In the genomic region with DNA sequence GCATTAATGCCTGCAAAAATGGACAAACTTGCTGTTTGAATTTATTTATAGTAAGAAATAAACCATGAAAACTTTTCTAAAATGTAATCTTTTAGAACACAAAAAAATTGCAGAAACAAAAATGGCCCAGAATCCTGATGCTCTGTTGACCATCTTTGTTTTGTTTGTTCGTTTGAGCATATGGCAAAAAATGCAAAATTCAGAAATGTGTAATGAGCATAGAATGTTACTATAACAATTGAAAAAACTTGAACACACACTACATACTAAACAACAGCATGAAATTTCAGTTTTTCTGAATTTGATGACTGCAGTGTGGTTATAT, we compare ENCODE assay signal across 13 cellular contexts. TPM values are rescaled to one million over a fixed set of nuclear protein-coding genes. Genes with fewer than 3 reads are reported as not detected.
DNase-seq lines count a peak whose midpoint lies in the region; ATAC-seq, FAIRE-seq and TF ChIP-seq lines count a peak whose summit lies in the region.
"Had no signal": no experiment of that assay in that cellular context is flagged by ENCODE, and none has a peak within 500 bp of the region (broad histone marks: within the 10 kb centered on the region; RNA-seq: fewer than 3 reads in every experiment).

No MANE protein-coding gene starts in this region.

- H4K91ac ChIP-seq in mesenchymal stem cell (ENCODE audit: low read length) = no peak overlapping the region

- no peak for ATAC-seq in HepG2
- no peak for ATAC-seq in right lobe of liver
- no peak for ATAC-seq in GM19351 (IDR thresholded peaks at IDR 0.05; ENCODE audit: unreplicated experiment)

- no peak for FAIRE-seq in HepG2 (lab: Jason Lieb, UNC)

- H3K9ac ChIP-seq in HepG2 (ENCODE audit: insufficient read depth, low read depth, low read length) (peak overlapping the region; percentile 41; the same call in 1 of the 2 replicates), mesenchymal stem cell (ENCODE audit: low read length) (peak overlapping the region; percentile 80)

- H3K4me1 ChIP-seq in HepG2 (ENCODE audit: insufficient read depth, low read length) (peaks cover 69% of the 10 kb centered on the region), right lobe of liver (peaks cover 0 to 18% (median 2%) of the 10 kb centered on the region in 4 donors), mesenchymal stem cell (ENCODE audit: control insufficient read depth, insufficient read depth, low read depth, low read length) (no peaks in the 10 kb centered on the region)

- no peak overlapping the region for H2BK15ac ChIP-seq in mesenchymal stem cell (ENCODE audit: low read depth, poor library complexity, severe bottlenecking)

- no peak overlapping the region for H3K23ac ChIP-seq in mesenchymal stem cell (ENCODE audit: low read length in 2 of 2)

- H3K27me3 ChIP-seq in HepG2 (ENCODE audit: control insufficient read depth in 1 of 2, insufficient read depth in 2 of 2, low read length in 2 of 2) = no peaks in the 10 kb centered on the region; a peak in 1 of 5 replicates
- H3K27me3 ChIP-seq in right lobe of liver = no peaks in the 10 kb centered on the region
- no peaks in the 10 kb centered on the region for H3K27me3 ChIP-seq in mesenchymal stem cell (ENCODE audit: control insufficient read depth in 1 of 2, insufficient read depth in 1 of 2, low read length in 2 of 2)
- H3K27me3 ChIP-seq: neutrophil, Peyer's patch had no signal

- H2BK120ac ChIP-seq in mesenchymal stem cell (ENCODE audit: low read depth, low read length) = no peak overlapping the region

- H4K20me1 ChIP-seq in HepG2 (ENCODE audit: insufficient read depth, low read length) = 0 out of 2 replicates have a peak, but pooled peaks cover 7% of the 10 kb centered on the region

- H3K79me1 ChIP-seq in mesenchymal stem cell (replicated peaks; ENCODE audit: low read length, poor library complexity, severe bottlenecking) = peaks cover 3% of the 10 kb centered on the region

- POLR2A ChIA-PET in HepG2 (lab: Yijun Ruan, JAX) = interaction anchor here (0.7 to 1.5 kb wide), 4 partner anchors 11 to 41 kb away, joined by 3 to 16 read pairs (median 6); partner anchors contain the start of gene C17orf58

- DNase-seq in HepG2 (ENCODE audit: low spot score) (no peak), right lobe of liver (no peak), mesenchymal stem cell (no peak), T-helper 1 cell (no peak), RKO (ENCODE audit: low spot score) (no peak)
- DNase-seq in activated CD8-positive, alpha-beta memory T cell treated with anti-CD3 and anti-CD28 coated beads for 24 hours = no peak
- DNase-seq: left cardiac atrium; NCI-H187; Peyer's patch; stimulated activated CD8-positive, alpha-beta memory T cell treated with anti-CD3 and anti-CD28 coated beads, Interleukin-4, amount 100 ng/mL, for 48 hours had no signal

- H4K8ac ChIP-seq in mesenchymal stem cell (ENCODE audit: low read length) = no peak overlapping the region

- H3K79me2 ChIP-seq in HepG2 (ENCODE audit: insufficient read depth, low read length) = peaks cover 31% of the 10 kb centered on the region

- TF ChIP-seq POLR2A in HepG2 (IDR thresholded peaks at IDR 0.05; ENCODE audit: insufficient read depth in 1 of 2, low read depth in 2 of 2, low read length in 2 of 2) (no peak), right lobe of liver (IDR thresholded peaks at IDR 0.05) (no peak)

- no peak overlapping the region for H3K4ac ChIP-seq in mesenchymal stem cell (ENCODE audit: low read depth in 1 of 2, low read length in 2 of 2)

- no peak overlapping the region for H2AK5ac ChIP-seq in mesenchymal stem cell (ENCODE audit: low read length, severe bottlenecking)

- WGBS in HepG2 (ENCODE audit: low lambda C conversion rate) = 8% methylated on average over 1 of the region's 1 CpG
- 39% methylated on average over 1 of the region's 1 CpG for WGBS in right lobe of liver (ENCODE audit: insufficient coverage, low coverage, low lambda C conversion rate, missing lambda C conversion rate)
- WGBS in mesenchymal stem cell = 40% methylated on average over 1 of the region's 1 CpG

- H3K36me3 ChIP-seq in HepG2 (replicated peaks in 1 of 2; ENCODE audit: control insufficient read depth in 1 of 2, insufficient read depth in 2 of 2, low read length in 2 of 2) (peaks cover 4 to 23% of the 10 kb centered on the region in 2 experiments; a peak in 3 of 5 replicates), right lobe of liver (peaks cover 0 to 9% (median 0%) of the 10 kb centered on the region in 4 donors), mesenchymal stem cell (ENCODE audit: control insufficient read depth in 1 of 2, insufficient read depth in 2 of 2, low read depth in 1 of 2, low read length in 2 of 2) (peaks cover 14 to 21% of the 10 kb centered on the region in 2 experiments)
- H3K36me3 ChIP-seq: neutrophil had no signal

- no peak overlapping the region for H2BK5ac ChIP-seq in mesenchymal stem cell (ENCODE audit: low read depth, low read length, poor library complexity, severe bottlenecking)

- no peak for TF ChIP-seq RAD21 in HepG2 (CRISPR knock-in tag; IDR thresholded peaks at IDR 0.05)

- peak overlapping the region; percentile 24 for H2AFZ ChIP-seq in HepG2 (ENCODE audit: low read length)
- H2AFZ ChIP-seq in mesenchymal stem cell (ENCODE audit: low read depth, low read length) = no peak overlapping the region

- H3K4me3 ChIP-seq in HepG2 (replicated peaks in 1 of 3; ENCODE audit: insufficient read depth in 1 of 3, low read depth in 2 of 3, low read length in 3 of 3) (peak overlapping the region; percentile 27 to 49 (median 44); a peak in 5 of 6 replicates), right lobe of liver (no peak overlapping the region), mesenchymal stem cell (ENCODE audit: insufficient read depth in 1 of 2, low read depth in 1 of 2, low read length in 2 of 2) (peak overlapping the region in 1 of 2 experiments; percentile 69)

- intact Hi-C loops in HepG2 (cut with micrococcal nuclease; ENCODE audit: unreplicated experiment) = loop anchor here (2.0 to 10.0 kb wide), 2 partner anchors 14 to 420 kb away; partner anchors contain the start of gene WIPI1
- intact Hi-C loops in right lobe of liver (cut with DNase I) = no loop called here

- H2BK12ac ChIP-seq in mesenchymal stem cell (ENCODE audit: low read length in 2 of 2) = no peak overlapping the region

- CTCF ChIA-PET in HepG2 (lab: Yijun Ruan, JAX; ENCODE audit: low intra/inter-chr PET ratio, low total read pairs) = no interaction called here

- no peak for TF ChIP-seq EP300 in HepG2 (IDR thresholded peaks at IDR 0.05; ENCODE audit: low read depth in 2 of 2, low read length in 2 of 2)
- no peak for TF ChIP-seq EP300 in HepG2 (CRISPR knock-in tag; IDR thresholded peaks at IDR 0.05; ENCODE audit: borderline replicate concordance)

- peak overlapping the region; percentile 47 for H3K27ac ChIP-seq in HepG2 (ENCODE audit: extremely low read length, insufficient read depth, low read length)
- no peak overlapping the region for H3K27ac ChIP-seq in right lobe of liver
- peak overlapping the region; percentile 62; the same call in 1 of the 2 replicates for H3K27ac ChIP-seq in VCaP
- H3K27ac ChIP-seq in mesenchymal stem cell (ENCODE audit: low read length, poor library complexity, severe bottlenecking) = no peak overlapping the region
- H3K27ac ChIP-seq: Peyer's patch had no signal

- H3K9me3 ChIP-seq in HepG2 (ENCODE audit: low read length) (no peaks in the 10 kb centered on the region), right lobe of liver (no peaks in the 10 kb centered on the region), mesenchymal stem cell (ENCODE audit: control insufficient read depth, low read length) (no peaks in the 10 kb centered on the region)
- H3K9me3 ChIP-seq: neutrophil, Peyer's patch had no signal

- TF ChIP-seq CTCF in HepG2 (CRISPR knock-in tag; IDR thresholded peaks at IDR 0.05) (no peak), right lobe of liver (IDR thresholded peaks at IDR 0.05) (no peak), VCaP (conservative IDR thresholded peaks at IDR 0.05) (no peak)

- in situ Hi-C loops in HepG2 (cut with HindIII; ENCODE audit: extremely low pct_ligation_motif_present, low pct_unique_long_range_greater_than_20kb) = no loop called here

- H3K4me2 ChIP-seq in HepG2 (ENCODE audit: low read depth, low read length) = peak overlapping the region; percentile 76
- H3K4me2 ChIP-seq in mesenchymal stem cell (ENCODE audit: low read length, poor library complexity, severe bottlenecking) = no peak overlapping the region

- H3K14ac ChIP-seq in mesenchymal stem cell (ENCODE audit: low read length in 2 of 2) = no peak overlapping the region

- no peak overlapping the region for H3K18ac ChIP-seq in mesenchymal stem cell (ENCODE audit: low read depth in 1 of 2, low read length in 2 of 2)

- no TSS peak for BruUV-seq in HepG2 (replicated peaks; lab: Mats Ljungman, UMichigan)

RNA-seq across cellular contexts. Expression of gene KPNA2, which starts 1.1 kb away (rescaled TPM):
- total RNA-seq in HepG2 (2016; rRNA removed; fragmentation: Illumina TruSeq; extraction: Trizol) (305 and 410 TPM in 2 replicates), right lobe of liver (10 to 100 TPM in 4 of 6 experiments, 1 to 10 TPM in 2; 9.2 to 36.6 (median 20.0) TPM)
- 130 and 151 TPM in 2 replicates for total RNA-seq in HepG2 (2016; cell fraction: cytosol; rRNA removed; fragmentation: Illumina TruSeq; extraction: Trizol; ENCODE audit: low read depth)
- total RNA-seq in HepG2 (2016; cell fraction: insoluble cytoplasmic fraction; rRNA removed; fragmentation: Illumina TruSeq; extraction: Trizol) = 293 and 395 TPM in 2 replicates
- total RNA-seq in HepG2 (2016; cell fraction: membrane; rRNA removed; fragmentation: Illumina TruSeq; extraction: Trizol) = 181 and 208 TPM in 2 replicates
- 176 and 216 TPM in 2 replicates for total RNA-seq in HepG2 (2016; cell fraction: nucleus; rRNA removed; fragmentation: Illumina TruSeq; extraction: Trizol)
- polyA plus RNA-seq in HepG2 (2011; rRNA removed) = 76.7 and 111 TPM in 2 replicates
- polyA plus RNA-seq in HepG2 (2011; cell fraction: cytosol; rRNA removed) = 89.6 and 93.6 TPM in 2 replicates
- 62.8 and 68.9 TPM in 2 replicates for polyA plus RNA-seq in HepG2 (2011; cell fraction: nucleus; rRNA removed)
- polyA plus RNA-seq in HepG2 (2012) = 104 and 144 TPM in 2 replicates
- 63.3 and 66.0 TPM in 2 replicates for polyA plus RNA-seq in HepG2 (2016; cell fraction: cytosol; fragmentation: Illumina TruSeq; extraction: Trizol; ENCODE audit: low read depth)
- polyA plus RNA-seq in HepG2 (2016; cell fraction: insoluble cytoplasmic fraction; fragmentation: Illumina TruSeq; extraction: Trizol; ENCODE audit: low read depth) = 396 and 415 TPM in 2 replicates
- 85.9 and 88.8 TPM in 2 replicates for polyA plus RNA-seq in HepG2 (2016; cell fraction: membrane; fragmentation: Illumina TruSeq; extraction: Trizol; ENCODE audit: low read depth)
- polyA plus RNA-seq in HepG2 (2016; cell fraction: nucleus; fragmentation: Illumina TruSeq; extraction: Trizol; ENCODE audit: insufficient read depth, low read depth) = 251 and 259 TPM in 2 replicates
- polyA minus RNA-seq in HepG2 (2011; rRNA and poly(A)+ RNA removed; ENCODE audit: low replicate concordance) = 207 and 617 TPM in 2 replicates
- polyA minus RNA-seq in HepG2 (2011; cell fraction: cytosol; rRNA and poly(A)+ RNA removed) = 122 and 150 TPM in 2 replicates
- 120 and 124 TPM in 2 replicates for polyA minus RNA-seq in HepG2 (2011; cell fraction: nucleus; rRNA and poly(A)+ RNA removed)
- 92.3 TPM for polyA plus RNA-seq in mesenchymal stem cell (2013, experiment 1 of 2)
- 90.7 TPM for polyA plus RNA-seq in mesenchymal stem cell (2013, experiment 2 of 2)

RNA-seq across cellular contexts. Expression of gene C17orf58, which starts 38.1 kb away (rescaled TPM):
- total RNA-seq in HepG2 (2016; rRNA removed; fragmentation: Illumina TruSeq; extraction: Trizol) (15.6 and 15.8 TPM in 2 replicates), right lobe of liver (10 to 100 TPM in 1 of 6 experiments, 1 to 10 TPM in 5; 7.2 to 12.4 (median 8.3) TPM)
- 12.9 and 19.3 TPM in 2 replicates for total RNA-seq in HepG2 (2016; cell fraction: cytosol; rRNA removed; fragmentation: Illumina TruSeq; extraction: Trizol; ENCODE audit: low read depth)
- 16.5 and 17.3 TPM in 2 replicates for total RNA-seq in HepG2 (2016; cell fraction: insoluble cytoplasmic fraction; rRNA removed; fragmentation: Illumina TruSeq; extraction: Trizol)
- total RNA-seq in HepG2 (2016; cell fraction: membrane; rRNA removed; fragmentation: Illumina TruSeq; extraction: Trizol) = 26.7 and 28.4 TPM in 2 replicates
- 7.5 and 8.2 TPM in 2 replicates for total RNA-seq in HepG2 (2016; cell fraction: nucleus; rRNA removed; fragmentation: Illumina TruSeq; extraction: Trizol)
- polyA plus RNA-seq in HepG2 (2011; rRNA removed) = 14.7 and 15.8 TPM in 2 replicates
- 13.6 and 14.2 TPM in 2 replicates for polyA plus RNA-seq in HepG2 (2011; cell fraction: cytosol; rRNA removed)
- polyA plus RNA-seq in HepG2 (2011; cell fraction: nucleus; rRNA removed) = 5.0 and 6.4 TPM in 2 replicates
- polyA plus RNA-seq in HepG2 (2012) = 8.2 and 10.9 TPM in 2 replicates
- 17.7 and 20.4 TPM in 2 replicates for polyA plus RNA-seq in HepG2 (2016; cell fraction: cytosol; fragmentation: Illumina TruSeq; extraction: Trizol; ENCODE audit: low read depth)
- 19.2 and 21.6 TPM in 2 replicates for polyA plus RNA-seq in HepG2 (2016; cell fraction: insoluble cytoplasmic fraction; fragmentation: Illumina TruSeq; extraction: Trizol; ENCODE audit: low read depth)
- polyA plus RNA-seq in HepG2 (2016; cell fraction: membrane; fragmentation: Illumina TruSeq; extraction: Trizol; ENCODE audit: low read depth) = 26.7 and 27.3 TPM in 2 replicates
- 17.0 and 18.8 TPM in 2 replicates for polyA plus RNA-seq in HepG2 (2016; cell fraction: nucleus; fragmentation: Illumina TruSeq; extraction: Trizol; ENCODE audit: insufficient read depth, low read depth)
- polyA minus RNA-seq in HepG2 (2011; rRNA and poly(A)+ RNA removed; ENCODE audit: low replicate concordance) = 5.0 and 8.9 TPM in 2 replicates
- polyA minus RNA-seq in HepG2 (2011; cell fraction: cytosol; rRNA and poly(A)+ RNA removed) = 4.3 and 6.3 TPM in 2 replicates
- polyA minus RNA-seq in HepG2 (2011; cell fraction: nucleus; rRNA and poly(A)+ RNA removed) = 2.2 and 3.0 TPM in 2 replicates
- polyA plus RNA-seq in mesenchymal stem cell (2013, experiment 1 of 2) = 15.1 TPM
- polyA plus RNA-seq in mesenchymal stem cell (2013, experiment 2 of 2) = 15.3 TPM

Comparison
In these comparisons a context has a peak if more than half of its experiments do, and no peak if none do; other contexts are left out.
1. H3K27ac ChIP-seq: peak in HepG2 (single experiment) and VCaP (single experiment); none in right lobe of liver (0 of 3) and mesenchymal stem cell (single experiment).
2. H3K4me3 ChIP-seq: peak in HepG2 (3 of 3); none in right lobe of liver (0 of 3).